Comparison of ENCODE assay signal across 8 cellular contexts in the genomic region with DNA sequence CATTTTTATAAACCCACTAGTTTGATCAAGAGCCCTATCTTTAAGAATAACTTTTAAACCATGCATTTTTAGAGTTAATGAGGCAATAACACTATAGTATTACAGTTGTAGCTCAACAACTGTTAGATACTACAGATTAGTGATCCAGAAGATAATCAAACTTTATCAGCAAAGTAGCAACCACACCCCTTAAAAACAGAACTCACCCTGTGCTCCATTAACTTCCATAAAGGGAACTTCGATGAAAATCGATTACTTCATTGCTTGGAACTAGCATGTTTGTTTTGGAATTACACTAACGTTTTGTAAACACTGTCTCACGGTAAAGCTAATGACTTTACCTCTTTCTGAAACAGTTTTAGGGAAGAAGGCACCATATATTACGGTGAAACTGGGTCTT. TPM values are rescaled to one million over a fixed set of nuclear protein-coding genes. Genes with fewer than 3 reads are reported as not detected.
DNase-seq lines count a peak whose midpoint lies in the region; FAIRE-seq and TF ChIP-seq lines count a peak whose summit lies in the region.

No MANE protein-coding gene starts in this region.

- peak; percentile 20 for DNase-seq in NCI-H345 treated with DMSO at 0.1 percent for 48 hours (lab: John Stamatoyannopoulos, UW; ENCODE audit: unreplicated experiment)
- DNase-seq in endothelial cell of umbilical vein (ENCODE audit: low read depth, low spot score) = peak; percentile 26
- DNase-seq in NCI-H526 (lab: John Stamatoyannopoulos, UW) = no peak
- no peak for DNase-seq in SKM-1 treated with dmso at 0.1 percent for 144 hours (lab: John Stamatoyannopoulos, UW; ENCODE audit: unreplicated experiment)
- no peak for DNase-seq in NCI-H446 treated with DMSO at 0.1 percent for 48 hours (lab: John Stamatoyannopoulos, UW)
- DNase-seq in NCI-H187 treated with DMSO at 0.1 percent for 48 hours (lab: John Stamatoyannopoulos, UW) = no peak

- H3K27me3 ChIP-seq in DOHH2 (ENCODE audit: control insufficient read depth, low read length) = no peaks in the 10 kb centered on the region
- H3K27me3 ChIP-seq in endothelial cell of umbilical vein (ENCODE audit: control insufficient read depth in 2 of 2, insufficient read depth in 2 of 2, low read length in 2 of 2) = no peaks in the 10 kb centered on the region
- H3K27me3 ChIP-seq in parathyroid adenoma (ENCODE audit: control insufficient read depth, insufficient read depth, low read length) = no peaks in the 10 kb centered on the region

- H2AFZ ChIP-seq in endothelial cell of umbilical vein (ENCODE audit: low read depth, low read length) = no peak overlapping the region
- H2AFZ ChIP-seq in parathyroid adenoma = peak overlapping the region; percentile 96

- intact Hi-C loops in endothelial cell of umbilical vein (cut with micrococcal nuclease) = loop anchor here (5.0 kb wide), 1 partner anchor 184 kb away; the partner anchor contains the start of gene PPP2R5E

- CTCF ChIA-PET in endothelial cell of umbilical vein (lab: Charles Lee) = interaction anchor here (0.6 to 2.9 kb wide), 6 partner anchors 15 to 84 kb away, joined by 3 to 12 read pairs (median 6); partner anchors contain the start of gene WDR89

- no peak for TF ChIP-seq POLR2A in endothelial cell of umbilical vein (IDR thresholded peaks at IDR 0.05; ENCODE audit: low read depth, low read length)

- H3K9ac ChIP-seq in endothelial cell of umbilical vein (replicated peaks; ENCODE audit: extremely low read depth, insufficient read depth, low read length) (peak overlapping the region; percentile 74), parathyroid adenoma (no peak overlapping the region)

- H3K4me1 ChIP-seq in DOHH2 (ENCODE audit: control insufficient read depth, low read length) = peaks cover 50% of the 10 kb centered on the region
- H3K4me1 ChIP-seq in endothelial cell of umbilical vein (ENCODE audit: control insufficient read depth, extremely low read depth, insufficient read depth, low read length) = peaks cover 17% of the 10 kb centered on the region
- peaks cover 11% of the 10 kb centered on the region for H3K4me1 ChIP-seq in parathyroid adenoma

- no peak for TF ChIP-seq CTCF in DOHH2 (IDR thresholded peaks at IDR 0.05; ENCODE audit: low read depth, low read length, poor library complexity, severe bottlenecking)
- TF ChIP-seq CTCF in endothelial cell of umbilical vein (IDR thresholded peaks at IDR 0.05; ENCODE audit: extremely low read depth in 1 of 2, insufficient read depth in 1 of 2, low read depth in 1 of 2, low read length in 2 of 2) = no peak
- TF ChIP-seq CTCF in parathyroid adenoma (IDR thresholded peaks at IDR 0.05) = no peak

- BruUV-seq in endothelial cell of umbilical vein (replicated peaks; lab: Mats Ljungman, UMichigan) = TSS peak; percentile 54

- H3K79me2 ChIP-seq in DOHH2 (ENCODE audit: control insufficient read depth, low read length) (peaks cover 69% of the 10 kb centered on the region), endothelial cell of umbilical vein (ENCODE audit: control insufficient read depth, insufficient read depth, low read length) (peaks cover 24% of the 10 kb centered on the region), parathyroid adenoma (peaks cover 23% of the 10 kb centered on the region)

- no peaks in the 10 kb centered on the region for H3K9me1 ChIP-seq in endothelial cell of umbilical vein (replicated peaks; ENCODE audit: control insufficient read depth, extremely low read depth, insufficient read depth, low read length)

- H3F3A ChIP-seq in DOHH2 (ENCODE audit: control insufficient read depth, insufficient read depth) = peaks cover 23% of the 10 kb centered on the region

- H3K4me3 ChIP-seq in DOHH2 (ENCODE audit: low read length) (peak overlapping the region; percentile 98), endothelial cell of umbilical vein (replicated peaks in 1 of 3; ENCODE audit: insufficient read depth in 1 of 3, low read depth in 1 of 3, low read length in 3 of 3) (peak overlapping the region; percentile 28 to 80 (median 63)), parathyroid adenoma (ENCODE audit: low read depth, low read length) (peak overlapping the region; percentile 83)

- peak overlapping the region; percentile 91 for H3K27ac ChIP-seq in DOHH2 (ENCODE audit: low read depth, low read length)
- no peak overlapping the region for H3K27ac ChIP-seq in endothelial cell of umbilical vein (ENCODE audit: insufficient read depth, low read depth, low read length)
- no peak overlapping the region for H3K27ac ChIP-seq in parathyroid adenoma

- FAIRE-seq in endothelial cell of umbilical vein (lab: Jason Lieb, UNC) = no peak

- dilution Hi-C loops in endothelial cell of umbilical vein (cut with MboI; ENCODE audit: extremely low pct_ligation_motif_present, low sequenced_read_pairs) = no loop called here

- H3K36me3 ChIP-seq in DOHH2 (ENCODE audit: control insufficient read depth, low read length) (peaks cover 53% of the 10 kb centered on the region), endothelial cell of umbilical vein (ENCODE audit: control insufficient read depth in 2 of 2, extremely low read depth in 1 of 2, insufficient read depth in 2 of 2, low read length in 2 of 2) (no peaks in the 10 kb centered on the region), parathyroid adenoma (ENCODE audit: control insufficient read depth, insufficient read depth, low read length) (no peaks in the 10 kb centered on the region)

- POLR2A ChIA-PET in endothelial cell of umbilical vein (lab: Charles Lee) = no interaction called here

- no peaks in the 10 kb centered on the region for H4K20me1 ChIP-seq in DOHH2 (ENCODE audit: control insufficient read depth, insufficient read depth, low read depth, low read length)
- H4K20me1 ChIP-seq in endothelial cell of umbilical vein (replicated peaks; ENCODE audit: control insufficient read depth, extremely low read depth, insufficient read depth, low read length) = no peaks in the 10 kb centered on the region

- no peaks in the 10 kb centered on the region for H3K9me3 ChIP-seq in DOHH2 (ENCODE audit: control insufficient read depth, insufficient read depth, low read length)
- no peaks in the 10 kb centered on the region for H3K9me3 ChIP-seq in endothelial cell of umbilical vein (replicated peaks; ENCODE audit: control insufficient read depth, insufficient read depth, low read length)
- H3K9me3 ChIP-seq in parathyroid adenoma (ENCODE audit: control insufficient read depth, low read length) = no peaks in the 10 kb centered on the region

- peak overlapping the region; percentile 85 for H3K4me2 ChIP-seq in DOHH2 (ENCODE audit: low read length)
- peak overlapping the region; percentile 99 for H3K4me2 ChIP-seq in endothelial cell of umbilical vein (ENCODE audit: insufficient read depth, low read length)
- peak overlapping the region; percentile 75 for H3K4me2 ChIP-seq in parathyroid adenoma (ENCODE audit: low read length)

- H3K9me2 ChIP-seq in DOHH2 (replicated peaks; ENCODE audit: control insufficient read depth, low read length) = no peaks in the 10 kb centered on the region

TF ChIP-seq in endothelial cell of umbilical vein, 7 proteins besides CTCF, POLR2A, EP300 and RAD21:
- TF ChIP-seq GATA2 (IDR thresholded peaks at IDR 0.05; ENCODE audit: insufficient read depth, insufficient read length, low read depth, low read length) (no peak), EZH2 (IDR thresholded peaks at IDR 0.05; ENCODE audit: borderline replicate concordance, low read depth, low read length, severe bottlenecking) (no peak), MAX (IDR thresholded peaks at IDR 0.05; ENCODE audit: insufficient read depth, insufficient read length) (no peak), MYC (IDR thresholded peaks at IDR 0.05; ENCODE audit: low read depth, low read length) (no peak)

RNA-seq across cellular contexts. Expression of gene SGPP1, which starts 1.4 kb away (rescaled TPM):
- 7.6 and 7.9 TPM in 2 replicates for total RNA-seq in endothelial cell of umbilical vein
- polyA plus RNA-seq in endothelial cell of umbilical vein = 4.5 and 6.2 TPM in 2 replicates
- 2.8 and 3.3 TPM in 2 replicates for polyA plus RNA-seq in endothelial cell of umbilical vein (2011; cell fraction: cytosol; rRNA removed)
- polyA plus RNA-seq in endothelial cell of umbilical vein (2011; cell fraction: nucleus; rRNA removed) = 3.0 and 4.8 TPM in 2 replicates
- polyA plus RNA-seq in endothelial cell of umbilical vein (2012) = 4.4 and 5.6 TPM in 2 replicates
- 5.4 TPM in 2 replicates for polyA minus RNA-seq in endothelial cell of umbilical vein
- 13.2 TPM for polyA minus RNA-seq in endothelial cell of umbilical vein (2011; cell fraction: cytosol; rRNA and poly(A)+ RNA removed)
- 5.3 and 5.4 TPM in 2 replicates for polyA minus RNA-seq in endothelial cell of umbilical vein (2011; cell fraction: nucleus; rRNA and poly(A)+ RNA removed)

Comparison
In these comparisons a context has a peak if more than half of its experiments do, and no peak if none do; other contexts are left out.
1. DNase-seq: peak in NCI-H345 treated with DMSO at 0.1 percent for 48 hours (single experiment) and endothelial cell of umbilical vein (single experiment); none in NCI-H526 (0 of 2), SKM-1 treated with dmso at 0.1 percent for 144 hours (single experiment), NCI-H446 treated with DMSO at 0.1 percent for 48 hours (single experiment) and NCI-H187 treated with DMSO at 0.1 percent for 48 hours (single experiment).
2. Peak in every context shown above with its lines, with median percentiles within 50 percentile points of each other: H3K4me2 ChIP-seq and H3K4me3 ChIP-seq.